In genomic region chr2:219308142-219309093, GRCh38 we compare ENCODE assay signal across 1 cellular context.
TF ChIP-seq lines count a peak whose summit lies in the region.

No MANE protein-coding gene starts in this region.

TF ChIP-seq in HepG2, 621 proteins besides CTCF, POLR2A, EP300 and RAD21 (continued from another document and continues in another):
- TF ChIP-seq ZFP62 (CRISPR knock-in tag; IDR thresholded peaks at IDR 0.05) (no peak), PCBP2 (optimal IDR thresholded peaks at IDR 0.05; ENCODE audit: low read depth, low read length, poor library complexity, severe bottlenecking) (no peak), ZNF281 (CRISPR knock-in tag; IDR thresholded peaks at IDR 0.05; ENCODE audit: borderline replicate concordance) (peak; percentile 84; the same call in 1 of the 2 replicates), MAFK (conservative IDR thresholded peaks at IDR 0.05 in 1 of 2, IDR thresholded peaks at IDR 0.05 in 1 of 2; ENCODE audit: low read length in 2 of 2) (no peak), ZKSCAN1 (IDR thresholded peaks at IDR 0.05; ENCODE audit: low read length) (no peak), FOSL2 (CRISPR knock-in tag; IDR thresholded peaks at IDR 0.05) (peak; percentile 79), MXI1 (IDR thresholded peaks at IDR 0.05; ENCODE audit: borderline replicate concordance, low read depth, low read length) (peak; percentile 47; the same call in 1 of the 3 replicates), SRSF1 (optimal IDR thresholded peaks at IDR 0.05; ENCODE audit: low read depth, low read length) (no peak), IRF1 (CRISPR knock-in tag; IDR thresholded peaks at IDR 0.05; ENCODE audit: low read depth) (0 out of 2 replicates have a peak, but pooled peaks have one; percentile 83), FOXA1 (IDR thresholded peaks at IDR 0.05) (no peak), FOXA1 (CRISPR knock-in tag; IDR thresholded peaks at IDR 0.05) (no peak), SMAD3 (CRISPR knock-in tag; IDR thresholded peaks at IDR 0.05) (peak; percentile 99), SYNCRIP (IDR thresholded peaks at IDR 0.05; ENCODE audit: insufficient read depth, low read depth, low read length) (no peak), PREB (CRISPR knock-in tag; IDR thresholded peaks at IDR 0.05) (0 out of 2 replicates have a peak, but pooled peaks have one; percentile 69), NFE2L2 (IDR thresholded peaks at IDR 0.05; ENCODE audit: low read length) (no peak), ZFP36L1 (CRISPR knock-in tag; IDR thresholded peaks at IDR 0.05) (peak; percentile 89), ZFP41 (CRISPR knock-in tag; IDR thresholded peaks at IDR 0.05; ENCODE audit: borderline replicate concordance) (no peak), ZNF761 (CRISPR knock-in tag; conservative IDR thresholded peaks at IDR 0.05) (peak; percentile 87), ZNF503 (CRISPR knock-in tag; IDR thresholded peaks at IDR 0.05) (peak; percentile 92), SIN3A (IDR thresholded peaks at IDR 0.05; ENCODE audit: borderline replicate concordance, low read depth, low read length) (peak; percentile 52; the same call in 1 of the 2 replicates), ZNF224 (CRISPR knock-in tag; IDR thresholded peaks at IDR 0.05) (no peak), ZNF773 (CRISPR knock-in tag; IDR thresholded peaks at IDR 0.05; ENCODE audit: borderline replicate concordance) (peak; percentile 97; the same call in 1 of the 2 replicates), CREBL2 (CRISPR knock-in tag; IDR thresholded peaks at IDR 0.05; ENCODE audit: borderline replicate concordance) (no peak), JUN (CRISPR knock-in tag; IDR thresholded peaks at IDR 0.05) (peak; percentile 61; the same call in 1 of the 2 replicates), ZNF292 (CRISPR knock-in tag; IDR thresholded peaks at IDR 0.05; ENCODE audit: borderline replicate concordance, low read depth) (no peak), ZNF280D (CRISPR knock-in tag; IDR thresholded peaks at IDR 0.05) (0 out of 2 replicates have a peak, but pooled peaks have one; percentile 33), DDIT3 (CRISPR knock-in tag; IDR thresholded peaks at IDR 0.05) (no peak), ATRX (CRISPR knock-in tag; IDR thresholded peaks at IDR 0.05; ENCODE audit: borderline replicate concordance) (no peak), NR2F6 (IDR thresholded peaks at IDR 0.05) (no peak), NR2F6 (CRISPR knock-in tag; IDR thresholded peaks at IDR 0.05) (peak; percentile 67), AHR (CRISPR knock-in tag; IDR thresholded peaks at IDR 0.05) (peak; percentile 99), ZNF577 (CRISPR knock-in tag; IDR thresholded peaks at IDR 0.05; ENCODE audit: borderline replicate concordance, low read depth) (0 out of 2 replicates have a peak, but pooled peaks have one; percentile 94), CBX5 (CRISPR knock-in tag; IDR thresholded peaks at IDR 0.05; ENCODE audit: borderline replicate concordance) (peak; percentile 85), ZBED4 (CRISPR knock-in tag; IDR thresholded peaks at IDR 0.05; ENCODE audit: borderline replicate concordance) (peak; percentile 96), TBX2 (CRISPR knock-in tag; IDR thresholded peaks at IDR 0.05; ENCODE audit: borderline replicate concordance) (peak; percentile 88), KLF12 (CRISPR knock-in tag; IDR thresholded peaks at IDR 0.05; ENCODE audit: borderline replicate concordance) (peak; percentile 96), ZNF180 (CRISPR knock-in tag; IDR thresholded peaks at IDR 0.05; ENCODE audit: borderline replicate concordance, low read depth) (no peak; the same call in 1 of the 2 replicates), CCAR2 (optimal IDR thresholded peaks at IDR 0.05; ENCODE audit: low read depth, low read length) (no peak), STAT6 (CRISPR knock-in tag; IDR thresholded peaks at IDR 0.05; ENCODE audit: borderline replicate concordance) (no peak), CSRNP2 (CRISPR knock-in tag; conservative IDR thresholded peaks at IDR 0.05; ENCODE audit: low read depth) (no peak), WIZ (CRISPR knock-in tag; IDR thresholded peaks at IDR 0.05) (peak; percentile 99), ZNF260 (CRISPR knock-in tag; IDR thresholded peaks at IDR 0.05; ENCODE audit: borderline replicate concordance, low read depth) (no peak), ZNF383 (CRISPR knock-in tag; IDR thresholded peaks at IDR 0.05; ENCODE audit: borderline replicate concordance) (no peak), ELF4 (CRISPR knock-in tag; IDR thresholded peaks at IDR 0.05; ENCODE audit: borderline replicate concordance) (no peak)
